In genomic region chr3:30521156-30521555, GRCh38 we compare ENCODE assay signal across 16 cellular contexts.
DNase-seq lines count a peak whose midpoint lies in the region; ATAC-seq, FAIRE-seq and TF ChIP-seq lines count a peak whose summit lies in the region.
"Had no signal": no experiment of that assay in that cellular context is flagged by ENCODE, and none has a peak within 500 bp of the region (broad histone marks: within the 10 kb centered on the region; RNA-seq: fewer than 3 reads in every experiment).

No MANE protein-coding gene starts in this region.

- H4K20me1 ChIP-seq in endothelial cell of umbilical vein (replicated peaks; ENCODE audit: control insufficient read depth, extremely low read depth, insufficient read depth, low read length) (no peaks in the 10 kb centered on the region), hepatocyte (ENCODE audit: insufficient read depth, poor library complexity, severe bottlenecking) (no peaks in the 10 kb centered on the region)

- CTCF ChIA-PET in endothelial cell of umbilical vein (lab: Charles Lee), result interaction anchor here (1.2 to 1.6 kb wide), 2 partner anchors 24 to 85 kb away, joined by 4 to 5 read pairs; partner anchors contain the start of gene TGFBR2

- DNase-seq in adipocyte (ENCODE audit: low read depth), result no peak
- DNase-seq in endothelial cell of umbilical vein (ENCODE audit: low read depth, low spot score), result no peak
- DNase-seq in tibial artery, result no peak
- DNase-seq in posterior vena cava (ENCODE audit: low spot score), result no peak
- DNase-seq in hepatocyte (ENCODE audit: low spot score), result no peak
- DNase-seq: CD4-positive, alpha-beta memory T cell; DMS79; HCEC 1CT; NCI-H1436; NCI-H2081; NCI-H510A treated with DMSO at 0.1 percent for 48 hours; Peyer's patch had no signal

- H3K9me3 ChIP-seq in adipocyte (ENCODE audit: control insufficient read depth, low read length) (no peaks in the 10 kb centered on the region), endothelial cell of umbilical vein (replicated peaks; ENCODE audit: control insufficient read depth, insufficient read depth, low read length) (no peaks in the 10 kb centered on the region), parathyroid adenoma (ENCODE audit: control insufficient read depth, low read length) (no peaks in the 10 kb centered on the region), tibial artery (no peaks in the 10 kb centered on the region), hepatocyte (ENCODE audit: low read depth) (no peaks in the 10 kb centered on the region)
- H3K9me3 ChIP-seq: Peyer's patch had no signal

- dilution Hi-C loops in endothelial cell of umbilical vein (cut with MboI; ENCODE audit: extremely low pct_ligation_motif_present, low sequenced_read_pairs), result no loop called here

- H3K27me3 ChIP-seq in adipocyte (replicated peaks; ENCODE audit: control insufficient read depth, insufficient read depth, low read length), result no peaks in the 10 kb centered on the region
- no peaks in the 10 kb centered on the region for H3K27me3 ChIP-seq in endothelial cell of umbilical vein (ENCODE audit: control insufficient read depth in 2 of 2, insufficient read depth in 2 of 2, low read length in 2 of 2)
- H3K27me3 ChIP-seq in parathyroid adenoma (ENCODE audit: control insufficient read depth, insufficient read depth, low read length), result no peaks in the 10 kb centered on the region
- H3K27me3 ChIP-seq in tibial artery, result no peaks in the 10 kb centered on the region
- no peaks in the 10 kb centered on the region for H3K27me3 ChIP-seq in hepatocyte
- H3K27me3 ChIP-seq: Peyer's patch had no signal

- H3K4me2 ChIP-seq in endothelial cell of umbilical vein (ENCODE audit: insufficient read depth, low read length) (peak overlapping the region; percentile 81), parathyroid adenoma (ENCODE audit: low read length) (no peak overlapping the region), hepatocyte (no peak overlapping the region)

- H3K36me3 ChIP-seq in adipocyte (ENCODE audit: control insufficient read depth, insufficient read depth, low read length, severe bottlenecking) (no peaks in the 10 kb centered on the region), endothelial cell of umbilical vein (ENCODE audit: control insufficient read depth in 2 of 2, extremely low read depth in 1 of 2, insufficient read depth in 2 of 2, low read length in 2 of 2) (no peaks in the 10 kb centered on the region), parathyroid adenoma (ENCODE audit: control insufficient read depth, insufficient read depth, low read length) (no peaks in the 10 kb centered on the region), tibial artery (no peaks in the 10 kb centered on the region), hepatocyte (replicated peaks; ENCODE audit: insufficient read depth, low read depth) (no peaks in the 10 kb centered on the region)
- H3K36me3 ChIP-seq: Peyer's patch had no signal

- H3K9ac ChIP-seq in adipocyte (ENCODE audit: low read length) (peak overlapping the region; percentile 71), endothelial cell of umbilical vein (replicated peaks; ENCODE audit: extremely low read depth, insufficient read depth, low read length) (peak overlapping the region; percentile 87), parathyroid adenoma (no peak overlapping the region)

- H3K4me1 ChIP-seq in adipocyte (ENCODE audit: control insufficient read depth, insufficient read depth, low read length) (peaks cover 43% of the 10 kb centered on the region), endothelial cell of umbilical vein (ENCODE audit: control insufficient read depth, extremely low read depth, insufficient read depth, low read length) (peaks cover 54% of the 10 kb centered on the region), parathyroid adenoma (no peaks in the 10 kb centered on the region), tibial artery (peaks cover 0 to 86% (median 40%) of the 10 kb centered on the region in 4 donors), hepatocyte (ENCODE audit: insufficient read depth) (no peaks in the 10 kb centered on the region)

- no peaks in the 10 kb centered on the region for H3K9me2 ChIP-seq in hepatocyte (replicated peaks; ENCODE audit: insufficient read depth)

- no TSS peak for BruUV-seq in endothelial cell of umbilical vein (replicated peaks; lab: Mats Ljungman, UMichigan)

- peak overlapping the region; percentile 51 for H3K4me3 ChIP-seq in adipocyte (ENCODE audit: low read length)
- H3K4me3 ChIP-seq in endothelial cell of umbilical vein (replicated peaks in 1 of 3; ENCODE audit: insufficient read depth in 1 of 3, low read depth in 1 of 3, low read length in 3 of 3), result no peak overlapping the region
- no peak overlapping the region for H3K4me3 ChIP-seq in parathyroid adenoma (ENCODE audit: low read depth, low read length)
- no peak overlapping the region for H3K4me3 ChIP-seq in tibial artery
- no peak overlapping the region for H3K4me3 ChIP-seq in hepatocyte
- H3K4me3 ChIP-seq: Peyer's patch had no signal

- no peak for TF ChIP-seq POLR2A in endothelial cell of umbilical vein (IDR thresholded peaks at IDR 0.05; ENCODE audit: low read depth, low read length)

- POLR2A ChIA-PET in endothelial cell of umbilical vein (lab: Charles Lee), result interaction anchor here (1.1 kb wide), 1 partner anchor 85 kb away, joined by 3 read pairs; the partner anchor contains the start of gene TGFBR2

- H3K79me2 ChIP-seq in endothelial cell of umbilical vein (ENCODE audit: control insufficient read depth, insufficient read depth, low read length), result no peaks in the 10 kb centered on the region
- H3K79me2 ChIP-seq in parathyroid adenoma, result no peaks in the 10 kb centered on the region
- no peaks in the 10 kb centered on the region for H3K79me2 ChIP-seq in hepatocyte

- H3K9me1 ChIP-seq in endothelial cell of umbilical vein (replicated peaks; ENCODE audit: control insufficient read depth, extremely low read depth, insufficient read depth, low read length), result no peaks in the 10 kb centered on the region

- H2AFZ ChIP-seq in endothelial cell of umbilical vein (ENCODE audit: low read depth, low read length) (no peak overlapping the region), parathyroid adenoma (no peak overlapping the region), hepatocyte (no peak overlapping the region)

- TF ChIP-seq CTCF in endothelial cell of umbilical vein (IDR thresholded peaks at IDR 0.05; ENCODE audit: extremely low read depth in 1 of 2, insufficient read depth in 1 of 2, low read depth in 1 of 2, low read length in 2 of 2) (no peak), parathyroid adenoma (IDR thresholded peaks at IDR 0.05) (no peak), tibial artery (IDR thresholded peaks at IDR 0.05) (no peak), hepatocyte (IDR thresholded peaks at IDR 0.05; ENCODE audit: poor library complexity) (no peak)

- ATAC-seq in GM21737 (IDR thresholded peaks at IDR 0.05; ENCODE audit: unreplicated experiment), result no peak

- H3K27ac ChIP-seq in endothelial cell of umbilical vein (ENCODE audit: insufficient read depth, low read depth, low read length), result peak overlapping the region; percentile 93
- peak overlapping the region; percentile 68 for H3K27ac ChIP-seq in parathyroid adenoma
- peak overlapping the region; percentile 70 to 81 for H3K27ac ChIP-seq in tibial artery
- no peak overlapping the region for H3K27ac ChIP-seq in hepatocyte

- no peak for FAIRE-seq in endothelial cell of umbilical vein (lab: Jason Lieb, UNC)
- FAIRE-seq: GM12891, GM19239 had no signal

- intact Hi-C loops in endothelial cell of umbilical vein (cut with micrococcal nuclease), result no loop called here
- intact Hi-C loops in tibial artery (cut with DNase I; ENCODE audit: low total_unique reads), result no loop called here
- intact Hi-C loops in posterior vena cava (cut with DNase I), result no loop called here

- 87% methylated on average over 1 of the region's 1 CpG for WGBS in hepatocyte (ENCODE audit: low lambda C conversion rate, missing lambda C conversion rate)

TF ChIP-seq in endothelial cell of umbilical vein, 7 proteins besides CTCF, POLR2A, EP300 and RAD21:
- TF ChIP-seq GATA2 (IDR thresholded peaks at IDR 0.05; ENCODE audit: insufficient read depth, insufficient read length, low read depth, low read length) (no peak), POLR2AphosphoS5 (IDR thresholded peaks at IDR 0.05; ENCODE audit: insufficient read depth, low read depth, low read length) (no peak), JUN (IDR thresholded peaks at IDR 0.05; ENCODE audit: borderline replicate concordance, insufficient read depth, insufficient read length, low read depth) (no peak), MAX (IDR thresholded peaks at IDR 0.05; ENCODE audit: insufficient read depth, insufficient read length) (no peak), MYC (IDR thresholded peaks at IDR 0.05; ENCODE audit: low read depth, low read length) (no peak), EZH2 (IDR thresholded peaks at IDR 0.05; ENCODE audit: borderline replicate concordance, low read depth, low read length, severe bottlenecking) (no peak), FOS (IDR thresholded peaks at IDR 0.05; ENCODE audit: borderline replicate concordance, insufficient read depth, low read length) (no peak)
